In genomic region chr11:75313457-75314272, GRCh38 we compare ENCODE assay signal across 1 cellular context.
TF ChIP-seq lines count a peak whose summit lies in the region.

No MANE protein-coding gene starts in this region.

TF ChIP-seq in K562, 482 proteins besides CTCF, POLR2A, EP300 and RAD21 (continued from another document and continues in another):
- TF ChIP-seq, protein P1, sequence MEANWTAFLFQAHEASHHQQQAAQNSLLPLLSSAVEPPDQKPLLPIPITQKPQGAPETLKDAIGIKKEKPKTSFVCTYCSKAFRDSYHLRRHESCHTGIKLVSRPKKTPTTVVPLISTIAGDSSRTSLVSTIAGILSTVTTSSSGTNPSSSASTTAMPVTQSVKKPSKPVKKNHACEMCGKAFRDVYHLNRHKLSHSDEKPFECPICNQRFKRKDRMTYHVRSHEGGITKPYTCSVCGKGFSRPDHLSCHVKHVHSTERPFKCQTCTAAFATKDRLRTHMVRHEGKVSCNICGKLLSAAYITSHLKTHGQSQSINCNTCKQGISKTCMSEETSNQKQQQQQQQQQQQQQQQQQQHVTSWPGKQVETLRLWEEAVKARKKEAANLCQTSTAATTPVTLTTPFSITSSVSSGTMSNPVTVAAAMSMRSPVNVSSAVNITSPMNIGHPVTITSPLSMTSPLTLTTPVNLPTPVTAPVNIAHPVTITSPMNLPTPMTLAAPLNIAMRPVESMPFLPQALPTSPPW (CRISPR knock-in tag; IDR thresholded peaks at IDR 0.05): peak; percentile 15; the same call in 1 of the 2 replicates
- TF ChIP-seq, protein P2, sequence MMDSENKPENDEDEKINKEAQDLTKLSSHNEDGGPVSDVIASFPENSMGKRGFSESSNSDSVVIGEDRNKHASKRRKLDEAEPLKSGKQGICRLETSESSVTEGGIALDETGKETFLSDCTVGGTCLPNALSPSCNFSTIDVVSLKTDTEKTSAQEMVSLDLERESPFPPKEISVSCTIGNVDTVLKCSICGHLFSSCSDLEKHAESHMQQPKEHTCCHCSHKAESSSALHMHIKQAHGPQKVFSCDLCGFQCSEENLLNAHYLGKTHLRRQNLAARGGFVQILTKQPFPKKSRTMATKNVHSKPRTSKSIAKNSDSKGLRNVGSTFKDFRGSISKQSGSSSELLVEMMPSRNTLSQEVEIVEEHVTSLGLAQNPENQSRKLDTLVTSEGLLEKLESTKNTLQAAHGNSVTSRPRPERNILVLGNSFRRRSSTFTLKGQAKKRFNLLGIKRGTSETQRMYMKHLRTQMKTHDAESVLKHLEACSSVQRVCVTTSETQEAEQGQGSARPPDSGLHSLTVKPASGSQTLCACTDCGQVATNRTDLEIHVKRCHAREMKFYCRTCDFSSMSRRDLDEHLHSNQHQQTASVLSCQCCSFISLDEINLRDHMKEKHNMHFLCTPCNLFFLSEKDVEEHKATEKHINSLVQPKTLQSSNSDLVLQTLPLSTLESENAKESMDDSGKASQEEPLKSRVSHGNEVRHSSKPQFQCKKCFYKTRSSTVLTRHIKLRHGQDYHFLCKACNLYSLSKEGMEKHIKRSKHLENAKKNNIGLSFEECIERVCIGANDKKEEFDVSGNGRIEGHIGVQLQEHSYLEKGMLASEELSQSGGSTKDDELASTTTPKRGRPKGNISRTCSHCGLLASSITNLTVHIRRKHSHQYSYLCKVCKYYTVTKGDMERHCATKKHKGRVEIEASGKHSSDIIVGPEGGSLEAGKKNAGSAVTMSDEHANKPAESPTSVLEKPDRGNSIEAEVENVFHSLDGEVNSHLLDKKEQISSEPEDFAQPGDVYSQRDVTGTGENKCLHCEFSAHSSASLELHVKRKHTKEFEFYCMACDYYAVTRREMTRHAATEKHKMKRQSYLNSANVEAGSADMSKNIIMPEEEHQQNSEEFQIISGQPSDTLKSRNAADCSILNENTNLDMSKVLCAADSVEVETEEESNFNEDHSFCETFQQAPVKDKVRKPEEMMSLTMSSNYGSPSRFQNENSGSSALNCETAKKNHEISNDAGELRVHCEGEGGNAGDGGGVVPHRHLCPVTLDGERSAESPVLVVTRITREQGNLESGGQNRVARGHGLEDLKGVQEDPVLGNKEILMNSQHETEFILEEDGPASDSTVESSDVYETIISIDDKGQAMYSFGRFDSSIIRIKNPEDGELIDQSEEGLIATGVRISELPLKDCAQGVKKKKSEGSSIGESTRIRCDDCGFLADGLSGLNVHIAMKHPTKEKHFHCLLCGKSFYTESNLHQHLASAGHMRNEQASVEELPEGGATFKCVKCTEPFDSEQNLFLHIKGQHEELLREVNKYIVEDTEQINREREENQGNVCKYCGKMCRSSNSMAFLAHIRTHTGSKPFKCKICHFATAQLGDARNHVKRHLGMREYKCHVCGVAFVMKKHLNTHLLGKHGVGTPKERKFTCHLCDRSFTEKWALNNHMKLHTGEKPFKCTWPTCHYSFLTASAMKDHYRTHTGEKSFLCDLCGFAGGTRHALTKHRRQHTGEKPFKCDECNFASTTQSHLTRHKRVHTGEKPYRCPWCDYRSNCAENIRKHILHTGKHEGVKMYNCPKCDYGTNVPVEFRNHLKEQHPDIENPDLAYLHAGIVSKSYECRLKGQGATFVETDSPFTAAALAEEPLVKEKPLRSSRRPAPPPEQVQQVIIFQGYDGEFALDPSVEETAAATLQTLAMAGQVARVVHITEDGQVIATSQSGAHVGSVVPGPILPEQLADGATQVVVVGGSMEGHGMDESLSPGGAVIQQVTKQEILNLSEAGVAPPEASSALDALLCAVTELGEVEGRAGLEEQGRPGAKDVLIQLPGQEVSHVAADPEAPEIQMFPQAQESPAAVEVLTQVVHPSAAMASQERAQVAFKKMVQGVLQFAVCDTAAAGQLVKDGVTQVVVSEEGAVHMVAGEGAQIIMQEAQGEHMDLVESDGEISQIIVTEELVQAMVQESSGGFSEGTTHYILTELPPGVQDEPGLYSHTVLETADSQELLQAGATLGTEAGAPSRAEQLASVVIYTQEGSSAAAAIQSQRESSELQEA (IDR thresholded peaks at IDR 0.05; ENCODE audit: low read depth): no peak
- TF ChIP-seq CBFA2T2 (conservative IDR thresholded peaks at IDR 0.05) (peak; percentile 63), ILF3 (IDR thresholded peaks at IDR 0.05; ENCODE audit: borderline replicate concordance) (no peak), ZNF644 (tag; IDR thresholded peaks at IDR 0.05; ENCODE audit: low read depth) (0 out of 2 replicates have a peak, but pooled peaks have one; percentile 39), MIER1 (IDR thresholded peaks at IDR 0.05; ENCODE audit: low read depth) (no peak), FIP1L1 (IDR thresholded peaks at IDR 0.05; ENCODE audit: low read depth, low read length, poor library complexity, severe bottlenecking) (no peak), TBP (optimal IDR thresholded peaks at IDR 0.05; ENCODE audit: low read depth, low read length) (no peak), NR2C1 (IDR thresholded peaks at IDR 0.05) (peak; percentile 37; the same call in 1 of the 2 replicates), NR2C1 (tag; IDR thresholded peaks at IDR 0.05) (no peak), ATF7 (IDR thresholded peaks at IDR 0.05) (no peak), SMARCE1 (IDR thresholded peaks at IDR 0.05) (peak; percentile 47; the same call in 1 of the 2 replicates), POLR3G (IDR thresholded peaks at IDR 0.05; ENCODE audit: extremely low read depth, insufficient read length, insufficient replicate concordance) (no peak), MLLT1 (IDR thresholded peaks at IDR 0.05) (0 out of 4 replicates have a peak, but pooled peaks of 1 of the 2 experiments have one; percentile 15), POLR2AphosphoS5 (IDR thresholded peaks at IDR 0.05; ENCODE audit: control insufficient read depth, insufficient read depth, low read depth, low read length) (no peak), NFXL1 (CRISPR knock-in tag; IDR thresholded peaks at IDR 0.05) (0 out of 2 replicates have a peak, but pooled peaks have one; percentile 30), AFF4 (CRISPR knock-in tag; IDR thresholded peaks at IDR 0.05) (0 out of 2 replicates have a peak, but pooled peaks have one; percentile 35), ZNF639 (CRISPR knock-in tag; conservative IDR thresholded peaks at IDR 0.05 in 1 of 2, IDR thresholded peaks at IDR 0.05 in 1 of 2) (0 out of 4 replicates have a peak, but pooled peaks of 1 of the 2 experiments have one; percentile 27), ZNF695 (CRISPR knock-in tag; IDR thresholded peaks at IDR 0.05) (no peak), BACH1 (tag; IDR thresholded peaks at IDR 0.05) (no peak), TEAD2 (tag; IDR thresholded peaks at IDR 0.05) (no peak), TFAP4 (CRISPR knock-in tag; IDR thresholded peaks at IDR 0.05; ENCODE audit: borderline replicate concordance) (peak; percentile 49; the same call in 1 of the 2 replicates), PHB (CRISPR knock-in tag; IDR thresholded peaks at IDR 0.05) (no peak), NFIX (CRISPR knock-in tag; IDR thresholded peaks at IDR 0.05; ENCODE audit: low read depth) (no peak), ZNF780A (CRISPR knock-in tag; IDR thresholded peaks at IDR 0.05) (no peak), RBM14 (IDR thresholded peaks at IDR 0.05; ENCODE audit: borderline replicate concordance, insufficient read depth, low read depth, low read length) (no peak), CBFA2T3 (IDR thresholded peaks at IDR 0.05) (peak; percentile 25; the same call in 1 of the 2 replicates), SMARCA4 (IDR thresholded peaks at IDR 0.05) (peak; percentile 20; the same call in 1 of the 2 replicates), RBM17 (IDR thresholded peaks at IDR 0.05; ENCODE audit: borderline replicate concordance, low read depth, low read length) (no peak), ARID1B (IDR thresholded peaks at IDR 0.05) (peak; percentile 59)
- TF ChIP-seq, protein P3, sequence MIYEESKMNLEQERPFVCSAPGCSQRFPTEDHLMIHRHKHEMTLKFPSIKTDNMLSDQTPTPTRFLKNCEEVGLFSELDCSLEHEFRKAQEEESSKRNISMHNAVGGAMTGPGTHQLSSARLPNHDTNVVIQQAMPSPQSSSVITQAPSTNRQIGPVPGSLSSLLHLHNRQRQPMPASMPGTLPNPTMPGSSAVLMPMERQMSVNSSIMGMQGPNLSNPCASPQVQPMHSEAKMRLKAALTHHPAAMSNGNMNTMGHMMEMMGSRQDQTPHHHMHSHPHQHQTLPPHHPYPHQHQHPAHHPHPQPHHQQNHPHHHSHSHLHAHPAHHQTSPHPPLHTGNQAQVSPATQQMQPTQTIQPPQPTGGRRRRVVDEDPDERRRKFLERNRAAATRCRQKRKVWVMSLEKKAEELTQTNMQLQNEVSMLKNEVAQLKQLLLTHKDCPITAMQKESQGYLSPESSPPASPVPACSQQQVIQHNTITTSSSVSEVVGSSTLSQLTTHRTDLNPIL (CRISPR knock-in tag; IDR thresholded peaks at IDR 0.05): no peak
- TF ChIP-seq, protein P4, sequence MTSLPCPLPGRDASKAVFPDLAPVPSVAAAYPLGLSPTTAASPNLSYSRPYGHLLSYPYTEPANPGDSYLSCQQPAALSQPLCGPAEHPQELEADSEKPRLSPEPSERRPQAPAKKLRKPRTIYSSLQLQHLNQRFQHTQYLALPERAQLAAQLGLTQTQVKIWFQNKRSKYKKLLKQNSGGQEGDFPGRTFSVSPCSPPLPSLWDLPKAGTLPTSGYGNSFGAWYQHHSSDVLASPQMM (CRISPR knock-in tag; IDR thresholded peaks at IDR 0.05): no peak
- TF ChIP-seq, protein P5, sequence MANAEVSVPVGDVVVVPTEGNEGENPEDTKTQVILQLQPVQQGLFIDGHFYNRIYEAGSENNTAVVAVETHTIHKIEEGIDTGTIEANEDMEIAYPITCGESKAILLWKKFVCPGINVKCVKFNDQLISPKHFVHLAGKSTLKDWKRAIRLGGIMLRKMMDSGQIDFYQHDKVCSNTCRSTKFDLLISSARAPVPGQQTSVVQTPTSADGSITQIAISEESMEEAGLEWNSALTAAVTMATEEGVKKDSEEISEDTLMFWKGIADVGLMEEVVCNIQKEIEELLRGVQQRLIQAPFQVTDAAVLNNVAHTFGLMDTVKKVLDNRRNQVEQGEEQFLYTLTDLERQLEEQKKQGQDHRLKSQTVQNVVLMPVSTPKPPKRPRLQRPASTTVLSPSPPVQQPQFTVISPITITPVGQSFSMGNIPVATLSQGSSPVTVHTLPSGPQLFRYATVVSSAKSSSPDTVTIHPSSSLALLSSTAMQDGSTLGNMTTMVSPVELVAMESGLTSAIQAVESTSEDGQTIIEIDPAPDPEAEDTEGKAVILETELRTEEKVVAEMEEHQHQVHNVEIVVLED (CRISPR knock-in tag; IDR thresholded peaks at IDR 0.05): no peak
- TF ChIP-seq, protein P6, sequence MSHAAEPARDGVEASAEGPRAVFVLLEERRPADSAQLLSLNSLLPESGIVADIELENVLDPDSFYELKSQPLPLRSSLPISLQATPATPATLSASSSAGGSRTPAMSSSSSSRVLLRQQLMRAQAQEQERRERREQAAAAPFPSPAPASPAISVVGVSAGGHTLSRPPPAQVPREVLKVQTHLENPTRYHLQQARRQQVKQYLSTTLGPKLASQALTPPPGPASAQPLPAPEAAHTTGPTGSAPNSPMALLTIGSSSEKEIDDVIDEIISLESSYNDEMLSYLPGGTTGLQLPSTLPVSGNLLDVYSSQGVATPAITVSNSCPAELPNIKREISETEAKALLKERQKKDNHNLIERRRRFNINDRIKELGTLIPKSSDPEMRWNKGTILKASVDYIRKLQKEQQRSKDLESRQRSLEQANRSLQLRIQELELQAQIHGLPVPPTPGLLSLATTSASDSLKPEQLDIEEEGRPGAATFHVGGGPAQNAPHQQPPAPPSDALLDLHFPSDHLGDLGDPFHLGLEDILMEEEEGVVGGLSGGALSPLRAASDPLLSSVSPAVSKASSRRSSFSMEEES (CRISPR knock-in tag; IDR thresholded peaks at IDR 0.05): peak; percentile 89
